Comparison of ENCODE assay signal across 27 cellular contexts in genomic region chr16:70598937-70599503, GRCh38. TPM values are rescaled to one million over a fixed set of nuclear protein-coding genes. Genes with fewer than 3 reads are reported as not detected.
DNase-seq lines count a peak whose midpoint lies in the region; ATAC-seq, FAIRE-seq and TF ChIP-seq lines count a peak whose summit lies in the region.
"Had no signal": no experiment of that assay in that cellular context is flagged by ENCODE, and none has a peak within 500 bp of the region (broad histone marks: within the 10 kb centered on the region; RNA-seq: fewer than 3 reads in every experiment).

No MANE protein-coding gene starts in this region.

- H3K23me2 ChIP-seq in H9 (ENCODE audit: insufficient read length, low read depth, low read length, poor library complexity, severe bottlenecking): no peaks in the 10 kb centered on the region

- no peak overlapping the region for H3T11ph ChIP-seq in H9 (ENCODE audit: low read length)

- H2BK12ac ChIP-seq in H9 (ENCODE audit: insufficient read length, low read depth, low read length): no peak overlapping the region

- no peak overlapping the region for H3K18ac ChIP-seq in H9 (ENCODE audit: insufficient read length, low read depth, low read length)

- no peak overlapping the region for H2BK15ac ChIP-seq in H9 (ENCODE audit: low read depth, low read length)

- H3K9me3 ChIP-seq in liver (ENCODE audit: control insufficient read depth in 4 of 4, low read length in 3 of 4): no peaks in the 10 kb centered on the region
- H3K9me3 ChIP-seq in HepG2 (ENCODE audit: low read length): no peaks in the 10 kb centered on the region
- no peaks in the 10 kb centered on the region for H3K9me3 ChIP-seq in testis
- no peaks in the 10 kb centered on the region for H3K9me3 ChIP-seq in H9 (ENCODE audit: control insufficient read depth, low read depth, low read length)
- H3K9me3 ChIP-seq: BE2C, SJCRH30 had no signal

- no peaks in the 10 kb centered on the region for H3K79me1 ChIP-seq in H9 (ENCODE audit: insufficient read depth, low read depth, low read length, poor library complexity, severe bottlenecking)

- no peak overlapping the region for H3K56ac ChIP-seq in H9 (ENCODE audit: insufficient read length, low read depth, low read length)

- TF ChIP-seq POLR2A in HepG2 (IDR thresholded peaks at IDR 0.05; ENCODE audit: insufficient read depth in 1 of 2, low read depth in 2 of 2, low read length in 2 of 2) (no peak), testis (IDR thresholded peaks at IDR 0.05) (no peak)

- POLR2A ChIA-PET in HepG2 (lab: Yijun Ruan, JAX): no interaction called here

- H3K27ac Mint-ChIP-seq in mesothelial cell of epicardium (peak overlapping the region; percentile 47), H9 (no peak overlapping the region)
- H3K27ac Mint-ChIP-seq in activated naive CD4-positive, alpha-beta T cell treated with anti-CD3 and anti-CD28 coated beads for 36 hours: no peak overlapping the region
- H3K27ac Mint-ChIP-seq: CD8-positive, alpha-beta memory T cell; GM23338 had no signal

- H2BK5ac ChIP-seq in H9 (ENCODE audit: insufficient read length, low read length): no peak overlapping the region

- H3K4me2 ChIP-seq in HepG2 (ENCODE audit: low read depth, low read length) (no peak overlapping the region), H9 (ENCODE audit: insufficient read depth, insufficient read length, low read length) (no peak overlapping the region)
- H3K4me2 ChIP-seq: GM23338, KMS-11, PC-9 had no signal

- no peak for FAIRE-seq in HepG2 (lab: Jason Lieb, UNC)
- FAIRE-seq: GM12892 had no signal

- no peaks in the 10 kb centered on the region for H3K27me3 ChIP-seq in liver (ENCODE audit: control insufficient read depth in 4 of 4, insufficient read depth in 4 of 4, low read length in 3 of 4)
- peaks cover 0 to 3% of the 10 kb centered on the region in 2 experiments; a peak in 3 of 5 replicates for H3K27me3 ChIP-seq in HepG2 (ENCODE audit: control insufficient read depth in 1 of 2, insufficient read depth in 2 of 2, low read length in 2 of 2)
- no peaks in the 10 kb centered on the region for H3K27me3 ChIP-seq in testis
- no peaks in the 10 kb centered on the region for H3K27me3 ChIP-seq in H9 (ENCODE audit: insufficient read depth, low read length)
- H3K27me3 ChIP-seq: BE2C, SJCRH30 had no signal

- H3K4me1 Mint-ChIP-seq in mesothelial cell of epicardium (peaks cover 5% of the 10 kb centered on the region), H9 (no peaks in the 10 kb centered on the region)
- H3K4me1 Mint-ChIP-seq in activated naive CD4-positive, alpha-beta T cell treated with anti-CD3 and anti-CD28 coated beads for 36 hours (ENCODE audit: low read depth): no peaks in the 10 kb centered on the region
- H3K4me1 Mint-ChIP-seq: CD14-positive monocyte; CD8-positive, alpha-beta memory T cell; GM23338 had no signal

- H2AFZ ChIP-seq in HepG2 (ENCODE audit: low read length) (no peak overlapping the region), H9 (ENCODE audit: low read length) (no peak overlapping the region)
- H2AFZ ChIP-seq: GM23338, PC-9 had no signal

- TF ChIP-seq RAD21 in liver (IDR thresholded peaks at IDR 0.05) (no peak), HepG2 (CRISPR knock-in tag; IDR thresholded peaks at IDR 0.05) (no peak)

- TF ChIP-seq EP300 in HepG2 (IDR thresholded peaks at IDR 0.05; ENCODE audit: low read depth in 2 of 2, low read length in 2 of 2): no peak
- no peak for TF ChIP-seq EP300 in HepG2 (CRISPR knock-in tag; IDR thresholded peaks at IDR 0.05; ENCODE audit: borderline replicate concordance)

- no peak overlapping the region for H3K9ac ChIP-seq in liver (ENCODE audit: low read depth in 1 of 2, low read length in 2 of 2)
- no peak overlapping the region for H3K9ac ChIP-seq in HepG2 (ENCODE audit: insufficient read depth, low read depth, low read length)
- no peak overlapping the region for H3K9ac ChIP-seq in H9 (ENCODE audit: extremely low read depth, insufficient read length, low read length)
- H3K9ac ChIP-seq: KMS-11 had no signal

- WGBS in liver: 79% methylated on average over 6 of the region's 6 CpGs
- WGBS in HepG2 (ENCODE audit: low lambda C conversion rate): 41% methylated on average over 6 of the region's 6 CpGs
- 65 to 72% methylated on average over 6 of the region's 6 CpGs for WGBS in testis, 2 donors
- WGBS in H9 (ENCODE audit: extremely low coverage, insufficient read length, low lambda C conversion rate): no CpG with 5 or more reads among the region's 6 CpGs

- no TSS peak for BruUV-seq in HepG2 (replicated peaks; lab: Mats Ljungman, UMichigan)

- H3K27ac ChIP-seq in liver (ENCODE audit: low read depth in 1 of 2, low read length in 2 of 2): no peak overlapping the region
- H3K27ac ChIP-seq in HepG2 (ENCODE audit: extremely low read length, insufficient read depth, low read length): no peak overlapping the region
- H3K27ac ChIP-seq in testis: no peak overlapping the region
- H3K27ac ChIP-seq in H9 (ENCODE audit: insufficient read length, low read depth, low read length): no peak overlapping the region
- H3K27ac ChIP-seq: KMS-11, PC-9, SJCRH30 had no signal

- no peak overlapping the region for H2BK120ac ChIP-seq in H9 (ENCODE audit: low read depth, low read length, poor library complexity, severe bottlenecking)

- peaks cover 3% of the 10 kb centered on the region for H3K9me3 Mint-ChIP-seq in mesothelial cell of epicardium
- H3K9me3 Mint-ChIP-seq in activated naive CD4-positive, alpha-beta T cell treated with anti-CD3 and anti-CD28 coated beads for 36 hours: no peaks in the 10 kb centered on the region
- H3K9me3 Mint-ChIP-seq in H9: no peaks in the 10 kb centered on the region
- H3K9me3 Mint-ChIP-seq: CD14-positive monocyte; CD8-positive, alpha-beta memory T cell; GM23338 had no signal

- H3K4me3 ChIP-seq in liver (ENCODE audit: low read depth in 1 of 3, low read length in 3 of 3) (no peak overlapping the region), HepG2 (replicated peaks in 1 of 3; ENCODE audit: insufficient read depth in 1 of 3, low read depth in 2 of 3, low read length in 3 of 3) (no peak overlapping the region), testis (no peak overlapping the region)
- H3K4me3 ChIP-seq: GM23338, PC-9, SJCRH30 had no signal

- H3K27me3 Mint-ChIP-seq in mesothelial cell of epicardium (ENCODE audit: low read depth) (no peaks in the 10 kb centered on the region), H9 (ENCODE audit: low read depth) (peaks cover 13% of the 10 kb centered on the region)
- no peaks in the 10 kb centered on the region for H3K27me3 Mint-ChIP-seq in activated naive CD4-positive, alpha-beta T cell treated with anti-CD3 and anti-CD28 coated beads for 36 hours (ENCODE audit: low read depth)

- H3K36me3 ChIP-seq in liver (ENCODE audit: control insufficient read depth in 4 of 4, insufficient read depth in 3 of 4, low read depth in 1 of 4, low read length in 3 of 4) (no peaks in the 10 kb centered on the region), HepG2 (replicated peaks in 1 of 2; ENCODE audit: control insufficient read depth in 1 of 2, insufficient read depth in 2 of 2, low read length in 2 of 2) (no peaks in the 10 kb centered on the region), testis (ENCODE audit: low read depth, missing control alignments) (no peaks in the 10 kb centered on the region)
- H3K36me3 ChIP-seq: BE2C, SJCRH30 had no signal

- no peak overlapping the region for H2AK5ac ChIP-seq in H9 (ENCODE audit: insufficient read length, low read length)

- H3K36me3 Mint-ChIP-seq in mesothelial cell of epicardium (no peaks in the 10 kb centered on the region), H9 (ENCODE audit: insufficient read depth in 1 of 3, low read depth in 3 of 3) (no peaks in the 10 kb centered on the region)
- H3K36me3 Mint-ChIP-seq in activated naive CD4-positive, alpha-beta T cell treated with anti-CD3 and anti-CD28 coated beads for 36 hours (ENCODE audit: low read depth): no peaks in the 10 kb centered on the region
- H3K36me3 Mint-ChIP-seq: CD14-positive monocyte; CD8-positive, alpha-beta memory T cell had no signal

- H4K20me1 ChIP-seq in HepG2 (ENCODE audit: insufficient read depth, low read length) (no peaks in the 10 kb centered on the region), H9 (ENCODE audit: control insufficient read depth, insufficient read depth, insufficient read length) (no peaks in the 10 kb centered on the region)

- DNase-seq in HepG2 (ENCODE audit: low spot score) (no peak), mesothelial cell of epicardium (ENCODE audit: low spot score in 2 of 2, unreplicated experiment in 2 of 2) (no peak), testis (peak; percentile 47), H9 (no peak)
- no peak for DNase-seq in activated naive CD4-positive, alpha-beta T cell treated with anti-CD3 and anti-CD28 coated beads for 36 hours
- DNase-seq: 8988T; ACHN; BE2C; CD8-positive, alpha-beta memory T cell; DMS 273 treated with DMSO at 0.1 percent for 48 hours; DND-41; HCEC 1CT; IMR-90; MM.1S; NCI-H1694; NCI-H2029 treated with DMSO at 0.1 percent for 48 hours; NCI-H526 treated with DMSO at 0.1 percent for 48 hours; PC-9; SJCRH30 had no signal

- no peaks in the 10 kb centered on the region for H3K79me2 ChIP-seq in HepG2 (ENCODE audit: insufficient read depth, low read length)
- no peaks in the 10 kb centered on the region; the same call in 1 of the 2 replicates for H3K79me2 ChIP-seq in H9 (ENCODE audit: insufficient read depth, low read length)

- H3K4ac ChIP-seq in H9 (ENCODE audit: low read depth, low read length): no peak overlapping the region

- H3K14ac ChIP-seq in H9 (ENCODE audit: insufficient read depth, low read length): no peak overlapping the region

- no peak overlapping the region for H4K91ac ChIP-seq in H9 (ENCODE audit: insufficient read length, low read depth, low read length)

- CTCF ChIA-PET in HepG2 (lab: Yijun Ruan, JAX; ENCODE audit: low intra/inter-chr PET ratio, low total read pairs): no interaction called here
- CTCF ChIA-PET in activated naive CD4-positive, alpha-beta T cell treated with anti-CD3 and anti-CD28 coated beads for 36 hours (lab: Charles Lee): no interaction called here

- H3K4me3 Mint-ChIP-seq in mesothelial cell of epicardium (no peak overlapping the region), H9 (no peak overlapping the region; a peak in 1 of 5 replicates)
- H3K4me3 Mint-ChIP-seq in activated naive CD4-positive, alpha-beta T cell treated with anti-CD3 and anti-CD28 coated beads for 36 hours: no peak overlapping the region
- H3K4me3 Mint-ChIP-seq: CD14-positive monocyte; CD8-positive, alpha-beta memory T cell; GM23338 had no signal

- in situ Hi-C loops in HepG2 (cut with HindIII; ENCODE audit: extremely low pct_ligation_motif_present, low pct_unique_long_range_greater_than_20kb): no loop called here

- H3K4me1 ChIP-seq in liver (ENCODE audit: control insufficient read depth in 4 of 4, insufficient read depth in 4 of 4, low read length in 3 of 4): no peaks in the 10 kb centered on the region
- H3K4me1 ChIP-seq in HepG2 (ENCODE audit: insufficient read depth, low read length): no peaks in the 10 kb centered on the region
- H3K4me1 ChIP-seq in testis: peaks cover 19% of the 10 kb centered on the region
- no peaks in the 10 kb centered on the region for H3K4me1 ChIP-seq in H9 (ENCODE audit: insufficient read depth, low read length)
- H3K4me1 ChIP-seq: BE2C, SJCRH30 had no signal

- no peak overlapping the region for H2BK20ac ChIP-seq in H9 (ENCODE audit: low read depth, low read length, poor library complexity, severe bottlenecking)

- no peak overlapping the region for H4K8ac ChIP-seq in H9 (replicated peaks; ENCODE audit: insufficient read length, low read depth, low read length)

- H4K5ac ChIP-seq in H9 (ENCODE audit: insufficient read length, low read depth, low read length): no peak overlapping the region

- no peak for TF ChIP-seq CTCF in liver (IDR thresholded peaks at IDR 0.05; ENCODE audit: low read depth, low read length, missing input control)
- no peak for TF ChIP-seq CTCF in HepG2 (CRISPR knock-in tag; IDR thresholded peaks at IDR 0.05)
- no peak for TF ChIP-seq CTCF in mesothelial cell of epicardium (IDR thresholded peaks at IDR 0.05; ENCODE audit: unreplicated experiment)
- TF ChIP-seq CTCF in testis (IDR thresholded peaks at IDR 0.05): no peak
- TF ChIP-seq CTCF in H9 (conservative IDR thresholded peaks at IDR 0.05): no peak

- no peak overlapping the region for H3K23ac ChIP-seq in H9 (ENCODE audit: insufficient read length, low read depth, low read length)

- intact Hi-C loops in HepG2 (cut with micrococcal nuclease; ENCODE audit: unreplicated experiment): no loop called here
- intact Hi-C loops in testis (cut with DNase I; ENCODE audit: low total_unique reads): no loop called here
- intact Hi-C loops in activated naive CD4-positive, alpha-beta T cell treated with anti-CD3 and anti-CD28 coated beads for 36 hours (cut with micrococcal nuclease): no loop called here

- no peak for ATAC-seq in HepG2
- ATAC-seq in GM19467 (IDR thresholded peaks at IDR 0.05; ENCODE audit: unreplicated experiment): no peak
- ATAC-seq: GM23338, Right ventricle myocardium inferior had no signal

RNA-seq across cellular contexts. Expression of gene IL34, which starts 47.3 kb away (rescaled TPM):
- under 1 TPM; 0.25 to 0.93 TPM for total RNA-seq in liver
- polyA plus RNA-seq in liver: under 1 TPM; 0.40 to 0.43 TPM
- 1.2 and 1.4 TPM in 2 replicates for total RNA-seq in HepG2 (2016; rRNA removed; fragmentation: Illumina TruSeq; extraction: Trizol)
- total RNA-seq in HepG2 (2016; cell fraction: cytosol; rRNA removed; fragmentation: Illumina TruSeq; extraction: Trizol; ENCODE audit: low read depth): 1.0 and 1.6 TPM in 2 replicates
- total RNA-seq in HepG2 (2016; cell fraction: insoluble cytoplasmic fraction; rRNA removed; fragmentation: Illumina TruSeq; extraction: Trizol): 1.2 and 1.3 TPM in 2 replicates
- total RNA-seq in HepG2 (2016; cell fraction: membrane; rRNA removed; fragmentation: Illumina TruSeq; extraction: Trizol): 1.8 and 2.4 TPM in 2 replicates
- total RNA-seq in HepG2 (2016; cell fraction: nucleus; rRNA removed; fragmentation: Illumina TruSeq; extraction: Trizol): 0.31 and 0.40 TPM in 2 replicates
- 1.3 and 1.6 TPM in 2 replicates for polyA plus RNA-seq in HepG2 (2011; rRNA removed)
- 1.1 and 2.2 TPM in 2 replicates for polyA plus RNA-seq in HepG2 (2011; cell fraction: cytosol; rRNA removed)
- 0.83 and 1.9 TPM in 2 replicates for polyA plus RNA-seq in HepG2 (2011; cell fraction: nucleus; rRNA removed)
- polyA plus RNA-seq in HepG2 (2012): 0.83 TPM in 2 replicates
- 1.3 and 2.1 TPM in 2 replicates for polyA plus RNA-seq in HepG2 (2016; cell fraction: cytosol; fragmentation: Illumina TruSeq; extraction: Trizol; ENCODE audit: low read depth)
- 0.84 and 0.90 TPM in 2 replicates for polyA plus RNA-seq in HepG2 (2016; cell fraction: insoluble cytoplasmic fraction; fragmentation: Illumina TruSeq; extraction: Trizol; ENCODE audit: low read depth)
- polyA plus RNA-seq in HepG2 (2016; cell fraction: membrane; fragmentation: Illumina TruSeq; extraction: Trizol; ENCODE audit: low read depth): 1.2 and 1.6 TPM in 2 replicates
- 0.96 and 1.1 TPM in 2 replicates for polyA plus RNA-seq in HepG2 (2016; cell fraction: nucleus; fragmentation: Illumina TruSeq; extraction: Trizol; ENCODE audit: insufficient read depth, low read depth)
- 1.0 TPM in 1 of 2 replicates, not detected in the other for polyA minus RNA-seq in HepG2 (2011; rRNA and poly(A)+ RNA removed; ENCODE audit: low replicate concordance)
- polyA minus RNA-seq in HepG2 (2011; cell fraction: cytosol; rRNA and poly(A)+ RNA removed): 0.35 TPM in 1 of 2 replicates, not detected in the other
- 0.50 and 1.5 TPM in 2 replicates for polyA minus RNA-seq in HepG2 (2011; cell fraction: nucleus; rRNA and poly(A)+ RNA removed)
- total RNA-seq in mesothelial cell of epicardium: 1.3 to 2.1 TPM (median 1.4 TPM) in 3 replicates
- 10 to 100 TPM in 1 of 2 donors, 1 to 10 TPM in 1; 5.4 to 11.9 TPM for total RNA-seq in testis
- polyA plus RNA-seq in testis (ENCODE audit: insufficient read depth, low read depth, low replicate concordance): 7.9 TPM
- total RNA-seq in activated naive CD4-positive, alpha-beta T cell treated with anti-CD3 and anti-CD28 coated beads for 36 hours: not detected
- 4.2 and 4.4 TPM in 2 replicates for total RNA-seq in H9 (2021)
- total RNA-seq: CD8-positive, alpha-beta memory T cell; NCI-H460; PC-9 had no signal
- polyA plus RNA-seq: CD14-positive monocyte; CD8-positive, alpha-beta memory T cell had no signal
